Comparison of ENCODE assay signal across 17 cellular contexts in the genomic region with DNA sequence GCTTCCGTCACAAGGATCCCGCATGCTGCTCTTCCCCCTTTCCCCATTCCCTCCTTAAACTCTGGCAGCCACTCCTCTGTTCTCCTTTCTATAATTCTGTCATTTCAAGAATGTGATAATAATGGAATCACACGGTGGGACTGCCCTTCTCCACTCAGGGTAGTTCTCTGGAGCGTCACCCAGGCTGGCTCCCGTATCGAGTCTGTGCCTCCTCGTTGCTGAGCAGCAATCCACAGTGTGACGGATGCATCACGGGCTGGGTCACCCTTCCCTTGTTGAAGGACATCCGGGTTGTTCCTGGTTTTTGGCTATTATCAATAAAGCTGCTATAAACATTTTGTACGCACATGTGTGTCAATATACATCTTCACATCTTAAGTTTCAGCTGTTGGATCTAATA. TPM values are rescaled to one million over a fixed set of nuclear protein-coding genes. Genes with fewer than 3 reads are reported as not detected.
DNase-seq lines count a peak whose midpoint lies in the region; ATAC-seq and TF ChIP-seq lines count a peak whose summit lies in the region.
"Had no signal": no experiment of that assay in that cellular context is flagged by ENCODE, and none has a peak within 500 bp of the region (broad histone marks: within the 10 kb centered on the region; RNA-seq: fewer than 3 reads in every experiment).

No MANE protein-coding gene starts in this region.

- CTCF ChIA-PET in activated CD4-positive, alpha-beta T cell treated with anti-CD3 and anti-CD28 coated beads, Interleukin-2, amount 10 ng/mL, durations not matched to agents 7 days and 5 days (lab: Charles Lee), result interaction anchor here (0.6 to 1.9 kb wide), 7 partner anchors 9 to 252 kb away, joined by 3 to 16 read pairs (median 5); partner anchors contain the start of gene GLRX5
- CTCF ChIA-PET in naive thymus-derived CD4-positive, alpha-beta T cell (lab: Charles Lee), result interaction anchor here (1.9 to 10.2 kb wide), 3 partner anchors 59 to 81 kb away, joined by 7 to 209 read pairs (median 17); no protein-coding TSS in a partner anchor

- peaks cover 73 to 76% of the 10 kb centered on the region in 2 donors for H3K4me1 ChIP-seq in naive thymus-derived CD4-positive, alpha-beta T cell (ENCODE audit: control insufficient read depth in 2 of 2, insufficient read depth in 2 of 2, low read length in 2 of 2)

- H3K27ac ChIP-seq in HL-60 (replicated peaks), result peak overlapping the region; percentile 89
- H3K27ac ChIP-seq in naive thymus-derived CD4-positive, alpha-beta T cell (ENCODE audit: low read depth, low read length), result peak overlapping the region; percentile 73

- no peaks in the 10 kb centered on the region for H3K36me3 ChIP-seq in naive thymus-derived CD4-positive, alpha-beta T cell (ENCODE audit: control insufficient read depth in 2 of 3, insufficient read depth in 3 of 3, low read length in 3 of 3)

- intact Hi-C loops in naive thymus-derived CD4-positive, alpha-beta T cell (cut with micrococcal nuclease), result no loop called here

- ATAC-seq in activated naive CD4-positive, alpha-beta T cell treated with anti-CD3 and anti-CD28 coated beads, Interleukin-2, amount 50 U/mL, for 72 hours, result no peak
- no peak for ATAC-seq in naive thymus-derived CD4-positive, alpha-beta T cell
- ATAC-seq: body of pancreas had no signal

- POLR2A ChIA-PET in activated CD4-positive, alpha-beta T cell treated with anti-CD3 and anti-CD28 coated beads, Interleukin-2, amount 10 ng/mL, durations not matched to agents 7 days and 5 days (lab: Charles Lee), result no interaction called here
- POLR2A ChIA-PET in naive thymus-derived CD4-positive, alpha-beta T cell (lab: Charles Lee), result interaction anchor here (1.8 to 17.2 kb wide), 5 partner anchors 7 to 60 kb away, joined by 7 to 255 read pairs (median 22); partner anchors contain the start of gene GLRX5

- no peaks in the 10 kb centered on the region for H3K27me3 ChIP-seq in HL-60 (ENCODE audit: insufficient read depth, poor library complexity, severe bottlenecking)
- no peaks in the 10 kb centered on the region for H3K27me3 ChIP-seq in naive thymus-derived CD4-positive, alpha-beta T cell (ENCODE audit: control insufficient read depth in 2 of 2, insufficient read depth in 2 of 2, low read length in 2 of 2)
- H3K27me3 ChIP-seq: body of pancreas had no signal

- peaks cover 7% of the 10 kb centered on the region for H3K36me3 Mint-ChIP-seq in activated CD4-positive, alpha-beta T cell treated with anti-CD3 and anti-CD28 coated beads, Interleukin-2, amount 10 ng/mL, durations not matched to agents 7 days and 5 days (ENCODE audit: low read depth)
- H3K36me3 Mint-ChIP-seq in activated naive CD4-positive, alpha-beta T cell treated with anti-CD3 and anti-CD28 coated beads, Interleukin-2, amount 50 U/mL, for 72 hours, result peaks cover 0 to 5% of the 10 kb centered on the region in 2 donors
- H3K36me3 Mint-ChIP-seq in naive thymus-derived CD4-positive, alpha-beta T cell, result peaks cover 0 to 2% (median 0%) of the 10 kb centered on the region in 5 donors

- H3K27ac Mint-ChIP-seq in activated CD4-positive, alpha-beta T cell treated with anti-CD3 and anti-CD28 coated beads, Interleukin-2, amount 10 ng/mL, durations not matched to agents 7 days and 5 days, result peak overlapping the region; percentile 96
- H3K27ac Mint-ChIP-seq in activated naive CD4-positive, alpha-beta T cell treated with anti-CD3 and anti-CD28 coated beads, Interleukin-2, amount 50 U/mL, for 72 hours, result peak overlapping the region; percentile 95 to 99
- H3K27ac Mint-ChIP-seq in naive thymus-derived CD4-positive, alpha-beta T cell, result peak overlapping the region; percentile 87 to 99 (median 95)

- no peak for DNase-seq in activated CD4-positive, alpha-beta T cell treated with anti-CD3 and anti-CD28 coated beads, Interleukin-2, amount 10 ng/mL, durations not matched to agents 7 days and 5 days
- no peak for DNase-seq in activated CD4-positive, alpha-beta T cell treated with anti-CD3 and anti-CD28 coated beads for 4 hours
- no peak for DNase-seq in HL-60 (ENCODE audit: low read depth in 1 of 2, low spot score in 1 of 2)
- no peak for DNase-seq in activated naive CD4-positive, alpha-beta T cell treated with anti-CD3 and anti-CD28 coated beads, Interleukin-2, amount 50 U/mL, for 72 hours (ENCODE audit: low spot score in 2 of 2)
- no peak for DNase-seq in naive thymus-derived CD4-positive, alpha-beta T cell
- no peak for DNase-seq in NCI-H2227 treated with DMSO at 0.1 percent for 48 hours (lab: John Stamatoyannopoulos, UW)
- DNase-seq in NCI-H748 treated with DMSO at 0.1 percent for 48 hours (lab: John Stamatoyannopoulos, UW), result no peak
- DNase-seq in SIG-M5 (lab: John Stamatoyannopoulos, UW), result no peak
- DNase-seq: activated effector memory CD4-positive, alpha-beta T cell treated with Interleukin-2 at 50 U/mL for 16 hours; body of pancreas; COR-L47; dermis blood vessel endothelial cell; GDM1; mammary epithelial cell; NCI-H146; NCI-H226; NK-92 treated with Interleukin-12 subunit alpha and Interleukin-12 subunit beta, amount 100 ng/mL, for 24 hours had no signal

- H3K4me1 Mint-ChIP-seq in activated CD4-positive, alpha-beta T cell treated with anti-CD3 and anti-CD28 coated beads, Interleukin-2, amount 10 ng/mL, durations not matched to agents 7 days and 5 days, result peaks cover 90% of the 10 kb centered on the region
- H3K4me1 Mint-ChIP-seq in naive thymus-derived CD4-positive, alpha-beta T cell, result peaks cover 71 to 93% (median 90%) of the 10 kb centered on the region in 7 donors

- H3K9me3 ChIP-seq in naive thymus-derived CD4-positive, alpha-beta T cell (ENCODE audit: control insufficient read depth in 2 of 3, low read length in 3 of 3), result no peaks in the 10 kb centered on the region
- H3K9me3 ChIP-seq: body of pancreas had no signal

- no peak overlapping the region for H3K4me3 ChIP-seq in HL-60 (replicated peaks; ENCODE audit: insufficient read depth, low read length)
- H3K4me3 ChIP-seq in naive thymus-derived CD4-positive, alpha-beta T cell (ENCODE audit: low read length), result no peak overlapping the region
- H3K4me3 ChIP-seq: body of pancreas had no signal

- H3K4me3 Mint-ChIP-seq in activated CD4-positive, alpha-beta T cell treated with anti-CD3 and anti-CD28 coated beads, Interleukin-2, amount 10 ng/mL, durations not matched to agents 7 days and 5 days, result peak overlapping the region; percentile 33
- peak overlapping the region; percentile 34 to 86 (median 72) for H3K4me3 Mint-ChIP-seq in naive thymus-derived CD4-positive, alpha-beta T cell

- H3K27me3 Mint-ChIP-seq in activated CD4-positive, alpha-beta T cell treated with anti-CD3 and anti-CD28 coated beads, Interleukin-2, amount 10 ng/mL, durations not matched to agents 7 days and 5 days, result no peaks in the 10 kb centered on the region
- no peaks in the 10 kb centered on the region for H3K27me3 Mint-ChIP-seq in naive thymus-derived CD4-positive, alpha-beta T cell

- H3K9me3 Mint-ChIP-seq in activated CD4-positive, alpha-beta T cell treated with anti-CD3 and anti-CD28 coated beads, Interleukin-2, amount 10 ng/mL, durations not matched to agents 7 days and 5 days, result no peaks in the 10 kb centered on the region
- H3K9me3 Mint-ChIP-seq in activated naive CD4-positive, alpha-beta T cell treated with anti-CD3 and anti-CD28 coated beads, Interleukin-2, amount 50 U/mL, for 72 hours, result no peaks in the 10 kb centered on the region
- H3K9me3 Mint-ChIP-seq in naive thymus-derived CD4-positive, alpha-beta T cell, result no peaks in the 10 kb centered on the region

- no peak for TF ChIP-seq CTCF in HL-60 (IDR thresholded peaks at IDR 0.05; ENCODE audit: insufficient read depth, low read length)

RNA-seq across cellular contexts. Expression of gene SYNE3, which starts 5.7 kb away (rescaled TPM):
- total RNA-seq in activated CD4-positive, alpha-beta T cell treated with anti-CD3 and anti-CD28 coated beads, Interleukin-2, amount 10 ng/mL, durations not matched to agents 7 days and 5 days, result 10 to 100 TPM; 81.0 to 95.8 TPM
- 10 to 100 TPM in 1 of 2 donors, 1 to 10 TPM in 1; 9.9 to 73.8 TPM for total RNA-seq in activated naive CD4-positive, alpha-beta T cell treated with anti-CD3 and anti-CD28 coated beads, Interleukin-2, amount 50 U/mL, for 72 hours
- 10 to 100 TPM; 46.7 to 83.9 (median 52.5) TPM for total RNA-seq in naive thymus-derived CD4-positive, alpha-beta T cell
- 1 to 10 TPM; 6.8 to 7.0 TPM for polyA plus RNA-seq in naive thymus-derived CD4-positive, alpha-beta T cell

RNA-seq across cellular contexts. Expression of gene GLRX5, which starts 12.7 kb away (rescaled TPM):
- total RNA-seq in activated CD4-positive, alpha-beta T cell treated with anti-CD3 and anti-CD28 coated beads, Interleukin-2, amount 10 ng/mL, durations not matched to agents 7 days and 5 days, result 10 to 100 TPM; 36.6 to 51.2 TPM
- 10 to 100 TPM; 36.0 to 45.9 TPM for total RNA-seq in activated naive CD4-positive, alpha-beta T cell treated with anti-CD3 and anti-CD28 coated beads, Interleukin-2, amount 50 U/mL, for 72 hours
- total RNA-seq in naive thymus-derived CD4-positive, alpha-beta T cell, result 10 to 100 TPM; 12.3 to 31.6 (median 19.8) TPM
- 10 to 100 TPM; 55.2 to 56.9 TPM for polyA plus RNA-seq in naive thymus-derived CD4-positive, alpha-beta T cell
